16 cellular contexts compared by ENCODE assay signal in the genomic region with DNA sequence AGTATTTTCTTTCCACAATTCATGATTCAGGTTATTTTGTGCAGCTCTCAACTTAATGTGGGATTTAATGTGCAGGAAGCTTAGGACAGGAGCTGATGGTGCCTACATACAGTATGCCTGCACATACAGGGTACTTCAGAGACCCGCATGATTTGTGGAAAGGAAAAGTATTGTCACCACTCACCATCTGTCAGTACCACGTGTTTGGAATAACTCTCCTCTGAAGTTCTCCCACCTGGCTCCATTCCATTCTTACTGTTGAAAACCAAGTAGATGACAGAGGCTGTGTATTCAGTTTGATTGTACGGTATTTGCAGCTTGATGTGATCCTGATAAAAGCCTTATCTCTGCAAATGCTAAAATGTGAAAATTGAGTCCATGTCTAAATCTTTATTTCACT.
A peak's percentile ranks its signal among the peaks of the same experiment; 100 is the strongest.
DNase-seq lines count a peak whose midpoint lies in the region; ATAC-seq and TF ChIP-seq lines count a peak whose summit lies in the region.
"Had no signal": no experiment of that assay in that cellular context is flagged by ENCODE, and none has a peak within 500 bp of the region (broad histone marks: within the 10 kb centered on the region; RNA-seq: fewer than 3 reads in every experiment).

No MANE protein-coding gene starts in this region.

- no peak for TF ChIP-seq CTCF in PC-3 (conservative IDR thresholded peaks at IDR 0.05; ENCODE audit: low read depth, low read length)

- no peak overlapping the region for H3K27ac ChIP-seq in PC-3 (ENCODE audit: low read length)
- H3K27ac ChIP-seq: BLaER1, ovary, tibial artery had no signal

- no peak overlapping the region for H3K9ac ChIP-seq in PC-3 (ENCODE audit: low read length)
- H3K9ac ChIP-seq: BLaER1 had no signal

- CTCF ChIA-PET in PC-3 (lab: Charles Lee) = no interaction called here

- H4K20me1 ChIP-seq in PC-3 (ENCODE audit: low read length) = no peaks in the 10 kb centered on the region
- H4K20me1 ChIP-seq: BLaER1 had no signal

- intact Hi-C loops in PC-3 (cut with micrococcal nuclease) = no loop called here

- H2AFZ ChIP-seq in PC-3 (ENCODE audit: low read length) = no peak overlapping the region

- no peaks in the 10 kb centered on the region for H3K4me1 ChIP-seq in PC-3 (ENCODE audit: insufficient read depth, low read length)

- no peaks in the 10 kb centered on the region for H3K79me2 ChIP-seq in PC-3 (ENCODE audit: low read length)

- ATAC-seq in PC-3 = no peak

- DNase-seq in LHCN-M2 (ENCODE audit: low read depth) (peak; percentile 47), NCI-H2171 treated with DMSO at 0.1 percent for 48 hours (lab: John Stamatoyannopoulos, UW) (peak; percentile 87), SHP77 treated with DMSO at 0.1 percent for 48 hours (lab: John Stamatoyannopoulos, UW) (peak; percentile 84), iris pigment epithelial cell (ENCODE audit: low read depth) (peak; percentile 54), PC-3 (no peak), cortex of kidney (lab: John Stamatoyannopoulos, UW) (no peak), DMS114 treated with DMSO at 0.1 percent for 48 hours (lab: John Stamatoyannopoulos, UW; ENCODE audit: unreplicated experiment) (no peak)
- DNase-seq in activated CD8-positive, alpha-beta memory T cell treated with anti-CD3 and anti-CD28 coated beads, Interleukin-2, amount 50 U/mL, for 4 hours = no peak
- DNase-seq: activated CD4-positive, alpha-beta T cell treated with anti-CD3 and anti-CD28 coated beads for 1 hour; activated naive CD4-positive, alpha-beta T cell treated with anti-CD3 and anti-CD28 coated beads, Interleukin-2, amount 10 ng/mL, durations not matched to agents 7 days and 5 days; effector CD8-positive, alpha-beta T cell; hypothalamus; NK-92 treated with Interleukin-12 subunit alpha and Interleukin-12 subunit beta, amount 100 ng/mL, for 24 hours; ovary; tibial artery had no signal

- H3F3A ChIP-seq in PC-3 (ENCODE audit: low read length, unreplicated experiment) = no peaks in the 10 kb centered on the region

- no peaks in the 10 kb centered on the region for H3K9me2 ChIP-seq in PC-3 (replicated peaks; ENCODE audit: low read length)

- no peaks in the 10 kb centered on the region for H3K9me3 ChIP-seq in PC-3 (ENCODE audit: low read length)
- H3K9me3 ChIP-seq: BLaER1, ovary, tibial artery had no signal

- no peak overlapping the region for H3K4me2 ChIP-seq in PC-3 (ENCODE audit: low read length)
- H3K4me2 ChIP-seq: BLaER1 had no signal

- POLR2A ChIA-PET in PC-3 (lab: Charles Lee; ENCODE audit: unreplicated experiment) = interaction anchor here (0.7 kb wide), 1 partner anchor 28 kb away, joined by 4 read pairs; no protein-coding TSS in a partner anchor

- H3K36me3 ChIP-seq in PC-3 (ENCODE audit: low read depth, low read length) = no peaks in the 10 kb centered on the region
- H3K36me3 ChIP-seq: BLaER1, ovary had no signal

- BruUV-seq in PC-3 (replicated peaks; lab: Mats Ljungman, UMichigan) = no TSS peak

- no peaks in the 10 kb centered on the region for H3K27me3 ChIP-seq in PC-3 (ENCODE audit: low read length)
- H3K27me3 ChIP-seq: BLaER1, ovary, tibial artery had no signal

- no peak overlapping the region for H3K4me3 ChIP-seq in PC-3 (ENCODE audit: low read length)
- H3K4me3 ChIP-seq: BLaER1, ovary, tibial artery had no signal

Comparison
In these comparisons a context has a peak if more than half of its experiments do, and no peak if none do; other contexts are left out.
1. DNase-seq: peak in LHCN-M2 (single experiment), NCI-H2171 treated with DMSO at 0.1 percent for 48 hours (single experiment), SHP77 treated with DMSO at 0.1 percent for 48 hours (single experiment) and iris pigment epithelial cell (single experiment); none in activated CD8-positive, alpha-beta memory T cell treated with anti-CD3 and anti-CD28 coated beads, Interleukin-2, amount 50 U/mL, for 4 hours (single experiment), PC-3 (single experiment), cortex of kidney (single experiment) and DMS114 treated with DMSO at 0.1 percent for 48 hours (single experiment).